In genomic region chr20:39092733-39093410, GRCh38 we compare ENCODE assay signal across 33 cellular contexts.
"Had no signal": no experiment of that assay in that cellular context is flagged by ENCODE, and none has a peak within 500 bp of the region (broad histone marks: within the 10 kb centered on the region; RNA-seq: fewer than 3 reads in every experiment).

No MANE protein-coding gene starts in this region.

- H3K4me3 ChIP-seq: adrenal gland, body of pancreas, breast epithelium had no signal

- H3K4me1 ChIP-seq: adrenal gland, body of pancreas, breast epithelium had no signal

- H3K27ac Mint-ChIP-seq: activated B cell treated with CpG ODN at 0.5 μM for 24 hours; activated CD4-positive, alpha-beta memory T cell treated with anti-CD3 and anti-CD28 coated beads for 36 hours; activated CD4-positive, alpha-beta T cell treated with anti-CD3 and anti-CD28 coated beads, Interleukin-2, amount 10 ng/mL, durations not matched to agents 24 days and 14 days; activated CD8-positive, alpha-beta T cell treated with anti-CD3 and anti-CD28 coated beads for 36 hours; activated naive CD4-positive, alpha-beta T cell treated with anti-CD3 and anti-CD28 coated beads for 36 hours; activated naive CD4-positive, alpha-beta T cell treated with anti-CD3 and anti-CD28 coated beads, Interleukin-2, amount 50 U/mL, for 72 hours; activated naive CD8-positive, alpha-beta T cell treated with anti-CD3 and anti-CD28 coated beads for 36 hours; activated T-cell treated with anti-CD3 and anti-CD28 coated beads, Interleukin-2, amount 50 U/mL, for 72 hours; activated T-helper 1 cell treated with anti-CD3 and anti-CD28 coated beads, Interleukin-12 subunit alpha, Interleukin-12 subunit beta, Interleukin-2, Interleukin-4 antibody, amounts not matched to agents 30 ng/mL and 10 ng/mL and 1 ng/mL, durations not matched to agents 14 hours and 24 hours and 36 hours; activated T-helper 17 cell treated with anti-CD3 and anti-CD28 coated beads, Interleukin-2, amount 50 U/mL, for 72 hours; T-helper 2 cell treated with Interferon-gamma antibody and Interleukin-4, amounts not matched to agents 5 μg/mL and 100 μg/mL, for 36 hours had no signal

- H3K27ac ChIP-seq: adrenal gland, body of pancreas, brain microvascular endothelial cell, breast epithelium, VCaP had no signal

- H3K36me3 ChIP-seq: adrenal gland, brain microvascular endothelial cell, breast epithelium had no signal

- H3K36me3 Mint-ChIP-seq: activated CD4-positive, alpha-beta memory T cell treated with anti-CD3 and anti-CD28 coated beads for 36 hours; activated naive CD4-positive, alpha-beta T cell treated with anti-CD3 and anti-CD28 coated beads, Interleukin-2, amount 50 U/mL, for 72 hours; activated naive CD8-positive, alpha-beta T cell treated with anti-CD3 and anti-CD28 coated beads for 36 hours had no signal

- DNase-seq: activated B cell treated with CpG ODN at 0.5 μM for 24 hours; activated CD4-positive, alpha-beta memory T cell treated with anti-CD3 and anti-CD28 coated beads for 36 hours; activated CD4-positive, alpha-beta T cell treated with anti-CD3 and anti-CD28 coated beads for 4 hours; activated CD4-positive, alpha-beta T cell treated with anti-CD3 and anti-CD28 coated beads, Interleukin-2, amount 10 ng/mL, durations not matched to agents 24 days and 14 days; activated CD4-positive, alpha-beta T cell treated with anti-CD3 and anti-CD28 coated beads, Interleukin-2, amount 50 U/mL, for 1 hour; activated CD4-positive, alpha-beta T cell treated with anti-CD3 and anti-CD28 coated beads, Interleukin-2, amount 50 U/mL, for 4 hours; activated CD4-positive, CD25-positive, alpha-beta regulatory T cell treated with anti-CD3 and anti-CD28 coated beads, Interleukin-2, amount 50 U/mL, for 72 hours; activated CD8-positive, alpha-beta memory T cell treated with anti-CD3 and anti-CD28 coated beads, Interleukin-2, amount 50 U/mL, for 4 hours; activated CD8-positive, alpha-beta T cell treated with anti-CD3 and anti-CD28 coated beads for 36 hours; activated effector memory CD4-positive, alpha-beta T cell treated with anti-CD3 and anti-CD28 coated beads, Interleukin-2, amount 50 U/mL, for 16 hours; activated gamma-delta T cell treated with Interleukin-2 at 50 U/mL for 16 hours; activated naive CD4-positive, alpha-beta T cell; activated naive CD4-positive, alpha-beta T cell treated with anti-CD3 and anti-CD28 coated beads for 36 hours; activated naive CD4-positive, alpha-beta T cell treated with anti-CD3 and anti-CD28 coated beads, Interleukin-2, amount 50 U/mL, for 16 hours; activated naive CD8-positive, alpha-beta T cell treated with anti-CD3 and anti-CD28 coated beads for 36 hours; activated T-cell treated with anti-CD3 and anti-CD28 coated beads for 4 hours; activated T-cell treated with anti-CD3 and anti-CD28 coated beads, Interleukin-2, amount 50 U/mL, for 1 hour; activated T-cell treated with anti-CD3 and anti-CD28 coated beads, Interleukin-2, amount 50 U/mL, for 4 hours; activated T-cell treated with anti-CD3 and anti-CD28 coated beads, Interleukin-2, amount 50 U/mL, for 72 hours; adrenal gland; amniotic stem cell; aorta; body of pancreas; brain microvascular endothelial cell; central memory CD4-positive, alpha-beta T cell; T-helper 2 cell; T-helper 9 cell had no signal

- H3K9me3 Mint-ChIP-seq: activated B cell treated with CpG ODN at 0.5 μM for 24 hours; activated CD4-positive, alpha-beta T cell treated with anti-CD3 and anti-CD28 coated beads, Interleukin-2, amount 10 ng/mL, durations not matched to agents 24 days and 14 days; activated CD8-positive, alpha-beta T cell treated with anti-CD3 and anti-CD28 coated beads for 36 hours; activated T-cell treated with anti-CD3 and anti-CD28 coated beads, Interleukin-2, amount 50 U/mL, for 4 hours; activated T-helper 17 cell treated with anti-CD3 and anti-CD28 coated beads, Interleukin-2, amount 50 U/mL, for 72 hours had no signal

- H3K27me3 ChIP-seq: adrenal gland, body of pancreas, brain microvascular endothelial cell, breast epithelium had no signal

- H3K9me3 ChIP-seq: adrenal gland, body of pancreas, breast epithelium had no signal

- H3K4me3 Mint-ChIP-seq: activated B cell treated with CpG ODN at 0.5 μM for 24 hours; activated CD4-positive, alpha-beta memory T cell treated with anti-CD3 and anti-CD28 coated beads for 36 hours; activated CD4-positive, alpha-beta T cell treated with anti-CD3 and anti-CD28 coated beads, Interleukin-2, amount 10 ng/mL, durations not matched to agents 24 days and 14 days; activated CD8-positive, alpha-beta T cell treated with anti-CD3 and anti-CD28 coated beads for 36 hours; activated naive CD4-positive, alpha-beta T cell treated with anti-CD3 and anti-CD28 coated beads for 36 hours; activated naive CD8-positive, alpha-beta T cell treated with anti-CD3 and anti-CD28 coated beads for 36 hours; activated T-cell treated with anti-CD3 and anti-CD28 coated beads, Interleukin-2, amount 50 U/mL, for 4 hours; activated T-cell treated with anti-CD3 and anti-CD28 coated beads, Interleukin-2, amount 50 U/mL, for 72 hours; activated T-helper 1 cell treated with anti-CD3 and anti-CD28 coated beads, Interleukin-12 subunit alpha, Interleukin-12 subunit beta, Interleukin-2, Interleukin-4 antibody, amounts not matched to agents 30 ng/mL and 10 ng/mL and 1 ng/mL, durations not matched to agents 14 hours and 24 hours and 36 hours; activated T-helper 17 cell treated with anti-CD3 and anti-CD28 coated beads, Interleukin-2, amount 50 U/mL, for 72 hours; T-helper 2 cell treated with Interferon-gamma antibody and Interleukin-4, amounts not matched to agents 5 μg/mL and 100 μg/mL, for 36 hours had no signal

- H3K4me1 Mint-ChIP-seq: activated B cell treated with CpG ODN at 0.5 μM for 24 hours; activated CD4-positive, alpha-beta T cell treated with anti-CD3 and anti-CD28 coated beads, Interleukin-2, amount 10 ng/mL, durations not matched to agents 24 days and 14 days; activated naive CD8-positive, alpha-beta T cell treated with anti-CD3 and anti-CD28 coated beads for 36 hours had no signal
